In the genomic region with DNA sequence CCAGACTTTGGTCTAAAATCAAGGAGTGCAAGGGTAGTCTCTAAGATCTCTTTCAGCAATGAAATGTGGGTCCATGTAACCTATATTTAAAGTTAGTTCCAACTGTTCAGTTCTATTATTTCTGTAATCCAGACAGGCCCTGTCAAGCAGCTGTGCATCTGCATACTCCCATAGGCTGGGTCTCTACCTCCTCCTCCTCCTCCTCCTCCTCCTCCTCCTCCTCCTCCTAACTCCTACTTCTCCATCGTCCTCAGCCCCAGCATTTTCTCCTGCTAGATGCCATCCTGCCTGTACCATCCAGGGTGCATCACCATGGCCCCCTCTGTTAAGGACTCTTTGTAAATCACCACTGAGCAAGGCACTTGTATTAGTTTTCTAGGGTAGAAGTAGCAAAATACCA, we compare ENCODE assay signal across 23 cellular contexts. TPM values are rescaled to one million over a fixed set of nuclear protein-coding genes. Genes with fewer than 3 reads are reported as not detected.
DNase-seq lines count a peak whose midpoint lies in the region; ATAC-seq and TF ChIP-seq lines count a peak whose summit lies in the region.
"Had no signal": no experiment of that assay in that cellular context is flagged by ENCODE, and none has a peak within 500 bp of the region (broad histone marks: within the 10 kb centered on the region; RNA-seq: fewer than 3 reads in every experiment).

No MANE protein-coding gene starts in this region.

- peak overlapping the region; percentile 34 to 69 (median 60) for H3K27ac ChIP-seq in esophagus muscularis mucosa (replicated peaks in 1 of 4)
- peak overlapping the region; percentile 85 for H3K27ac ChIP-seq in osteoblast (ENCODE audit: low read depth, low read length)
- H3K27ac ChIP-seq in aorta (ENCODE audit: low read depth in 1 of 2, low read length in 2 of 2): peak overlapping the region; percentile 86 to 89
- H3K27ac ChIP-seq: 22Rv1, psoas muscle, testis had no signal

- H3K4me1 Mint-ChIP-seq in activated naive CD8-positive, alpha-beta T cell (ENCODE audit: low read depth): peaks cover 11% of the 10 kb centered on the region
- H3K4me1 Mint-ChIP-seq in activated naive CD8-positive, alpha-beta T cell treated with anti-CD3 and anti-CD28 coated beads, Interleukin-2, amount 50 U/mL, for 24 hours: peaks cover 4% of the 10 kb centered on the region

- intact Hi-C loops in esophagus muscularis mucosa (cut with DNase I): no loop called here
- intact Hi-C loops in aorta (cut with DNase I): loop anchor here (5.0 kb wide), 1 partner anchor 139 kb away; a partner anchor contains a TSS

- H3K9me3 ChIP-seq in esophagus muscularis mucosa (no peaks in the 10 kb centered on the region), osteoblast (ENCODE audit: low read depth, low read length) (no peaks in the 10 kb centered on the region), aorta (ENCODE audit: control insufficient read depth, low read length) (no peaks in the 10 kb centered on the region)
- H3K9me3 ChIP-seq: heart left ventricle, psoas muscle, testis had no signal

- H3K27me3 ChIP-seq in esophagus muscularis mucosa (no peaks in the 10 kb centered on the region), osteoblast (ENCODE audit: insufficient read depth, low read length) (no peaks in the 10 kb centered on the region), aorta (ENCODE audit: control insufficient read depth in 1 of 2, insufficient read depth in 2 of 2, low read length in 1 of 2) (no peaks in the 10 kb centered on the region)
- H3K27me3 ChIP-seq: heart left ventricle, testis had no signal

- H3K4me2 ChIP-seq in osteoblast (ENCODE audit: insufficient read depth, low read length): no peak overlapping the region

- no peaks in the 10 kb centered on the region for H3K79me2 ChIP-seq in osteoblast (ENCODE audit: insufficient read depth, low read length)

- no peak for DNase-seq in activated naive CD8-positive, alpha-beta T cell treated with anti-CD3 and anti-CD28 coated beads, Interleukin-2, amount 50 U/mL, for 24 hours
- DNase-seq in esophagus muscularis mucosa (ENCODE audit: extremely low spot score) (no peak), osteoblast (ENCODE audit: insufficient read length, low spot score, missing footprints) (no peak), aorta (no peak), NOMO-1 treated with dmso at 0.1 percent for 144 hours (lab: John Stamatoyannopoulos, UW; ENCODE audit: unreplicated experiment) (no peak), ureter (ENCODE audit: low spot score) (no peak), midbrain (lab: John Stamatoyannopoulos, UW) (no peak)
- DNase-seq: activated CD4-positive, alpha-beta T cell treated with anti-CD3 and anti-CD28 coated beads, Interleukin-2, amount 50 U/mL, for 1 hour; activated CD8-positive, alpha-beta memory T cell treated with anti-CD3 and anti-CD28 coated beads, Interleukin-2, amount 50 U/mL, for 48 hours; activated gamma-delta T cell; amygdala; C1 segment of cervical spinal cord; DMS 273 treated with DMSO at 0.1 percent for 48 hours; endodermal cell; heart left ventricle; naive B cell; NCI-H1417; psoas muscle; stimulated activated CD4-positive, alpha-beta T cell treated with anti-CD3 and anti-CD28 coated beads, Interleukin-12 subunit alpha, Interleukin-12 subunit beta, amount 100 ng/mL, for 4 hours; testis had no signal

- H3K4me1 ChIP-seq in esophagus muscularis mucosa (peaks cover 11 to 63% (median 47%) of the 10 kb centered on the region in 4 donors), osteoblast (ENCODE audit: insufficient read depth, low read length) (peaks cover 45% of the 10 kb centered on the region), aorta (ENCODE audit: control insufficient read depth in 1 of 2, insufficient read depth in 2 of 2, low read length in 2 of 2) (peaks cover 0 to 7% of the 10 kb centered on the region in 2 donors)
- H3K4me1 ChIP-seq: psoas muscle, testis had no signal

- 71% methylated on average over 1 of the region's 1 CpG for WGBS in esophagus muscularis mucosa
- 25% methylated on average over 1 of the region's 1 CpG; no CpG with 5 or more reads in 1 of the 2 donors for WGBS in aorta, 2 donors

- ATAC-seq in activated naive CD8-positive, alpha-beta T cell treated with anti-CD3 and anti-CD28 coated beads, Interleukin-2, amount 50 U/mL, for 24 hours: no peak
- no peak for ATAC-seq in aorta (ENCODE audit: low FRiP score)
- ATAC-seq: heart left ventricle, psoas muscle, Right ventricle myocardium inferior had no signal

- H2AFZ ChIP-seq in osteoblast (ENCODE audit: low read length): peak overlapping the region; percentile 1

- TF ChIP-seq EP300 in esophagus muscularis mucosa (IDR thresholded peaks at IDR 0.05): no peak

- no peaks in the 10 kb centered on the region for H3K36me3 Mint-ChIP-seq in activated naive CD8-positive, alpha-beta T cell
- H3K36me3 Mint-ChIP-seq in activated naive CD8-positive, alpha-beta T cell treated with anti-CD3 and anti-CD28 coated beads, Interleukin-2, amount 50 U/mL, for 24 hours (ENCODE audit: low read depth): no peaks in the 10 kb centered on the region
- H3K36me3 Mint-ChIP-seq: naive B cell had no signal

- H4K20me1 ChIP-seq in osteoblast (ENCODE audit: insufficient read depth, low read length): no peaks in the 10 kb centered on the region

- H3K4me3 Mint-ChIP-seq in activated naive CD8-positive, alpha-beta T cell: peak overlapping the region; percentile 27
- no peak overlapping the region for H3K4me3 Mint-ChIP-seq in activated naive CD8-positive, alpha-beta T cell treated with anti-CD3 and anti-CD28 coated beads, Interleukin-2, amount 50 U/mL, for 24 hours

- H3K27me3 Mint-ChIP-seq in activated naive CD8-positive, alpha-beta T cell: peaks cover 9% of the 10 kb centered on the region
- peaks cover 21% of the 10 kb centered on the region for H3K27me3 Mint-ChIP-seq in activated naive CD8-positive, alpha-beta T cell treated with anti-CD3 and anti-CD28 coated beads, Interleukin-2, amount 50 U/mL, for 24 hours

- no peak overlapping the region for H3K27ac Mint-ChIP-seq in activated naive CD8-positive, alpha-beta T cell
- H3K27ac Mint-ChIP-seq in activated naive CD8-positive, alpha-beta T cell treated with anti-CD3 and anti-CD28 coated beads, Interleukin-2, amount 50 U/mL, for 24 hours: no peak overlapping the region
- H3K27ac Mint-ChIP-seq: endodermal cell had no signal

- no peaks in the 10 kb centered on the region for H3K9me3 Mint-ChIP-seq in activated naive CD8-positive, alpha-beta T cell (ENCODE audit: low read depth)
- H3K9me3 Mint-ChIP-seq in activated naive CD8-positive, alpha-beta T cell treated with anti-CD3 and anti-CD28 coated beads, Interleukin-2, amount 50 U/mL, for 24 hours: no peaks in the 10 kb centered on the region
- H3K9me3 Mint-ChIP-seq: endodermal cell, naive B cell had no signal

- H3K4me3 ChIP-seq in esophagus muscularis mucosa (no peak overlapping the region), osteoblast (ENCODE audit: insufficient read depth, low read length) (no peak overlapping the region), aorta (ENCODE audit: low read length in 2 of 2) (no peak overlapping the region)
- H3K4me3 ChIP-seq: heart left ventricle, psoas muscle, testis had no signal

- no peak for TF ChIP-seq CTCF in esophagus muscularis mucosa (IDR thresholded peaks at IDR 0.05)
- TF ChIP-seq CTCF in osteoblast (IDR thresholded peaks at IDR 0.05; ENCODE audit: extremely low read depth, low read depth, low read length): no peak

- no peaks in the 10 kb centered on the region for H3K36me3 ChIP-seq in esophagus muscularis mucosa
- no peaks in the 10 kb centered on the region for H3K36me3 ChIP-seq in osteoblast (ENCODE audit: insufficient read depth, low read length)
- H3K36me3 ChIP-seq in aorta (ENCODE audit: control insufficient read depth in 1 of 2, insufficient read depth in 2 of 2, low read length in 1 of 2): no peaks in the 10 kb centered on the region
- H3K36me3 ChIP-seq: heart left ventricle had no signal

- TF ChIP-seq POLR2A in esophagus muscularis mucosa (IDR thresholded peaks at IDR 0.05; ENCODE audit: low read depth): no peak

RNA-seq across cellular contexts. Expression of a gene that starts 52.4 kb away (rescaled TPM):
- 10 to 100 TPM; 18.7 to 46.4 (median 31.1) TPM for total RNA-seq in esophagus muscularis mucosa
- total RNA-seq in osteoblast: 22.7 and 35.5 TPM in 2 replicates
- 10 to 100 TPM; 39.0 to 54.1 TPM for total RNA-seq in aorta
- polyA plus RNA-seq in aorta: 10 to 100 TPM; 25.5 to 78.0 TPM
- total RNA-seq in ureter: 54.8 TPM
